Comparison of ENCODE assay signal across 27 cellular contexts in the genomic region with DNA sequence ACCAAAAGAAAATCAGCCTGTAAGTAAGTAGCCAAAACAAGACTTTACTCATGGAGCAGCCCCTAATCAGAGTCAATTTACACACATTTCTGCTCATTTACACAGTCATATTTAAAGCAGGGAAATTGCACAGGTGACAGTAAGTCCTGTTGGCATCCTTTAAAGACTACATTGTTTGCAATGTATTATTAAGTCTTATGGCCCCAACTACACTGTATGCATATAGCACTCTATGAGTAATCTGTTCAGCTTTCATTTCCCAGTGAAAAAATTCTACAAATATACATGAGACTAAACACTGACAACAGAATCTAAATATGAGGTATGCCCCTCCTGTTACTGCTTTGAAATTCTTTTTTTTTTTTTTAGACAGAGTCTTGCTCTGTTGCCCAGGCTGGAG.
"Had no signal": no experiment of that assay in that cellular context is flagged by ENCODE, and none has a peak within 500 bp of the region (broad histone marks: within the 10 kb centered on the region; RNA-seq: fewer than 3 reads in every experiment).

No MANE protein-coding gene starts in this region.

- H3K27me3 Mint-ChIP-seq: naive thymus-derived CD8-positive, alpha-beta T cell; progenitor cell of endocrine pancreas; stimulated activated naive B cell treated with anti-CD40 and anti-IgM and Interleukin-4, amounts not matched to agents 10 μg/mL and 1 μg/mL and 100 μg/mL, for 72 hours had no signal

- H3K4me3 ChIP-seq: left lung, lower lobe of right lung, ovary, right atrium auricular region, right lobe of liver, stomach, testis, thyroid gland, transverse colon, upper lobe of left lung, vagina had no signal

- H3K36me3 ChIP-seq: ovary had no signal

- H3K9me3 Mint-ChIP-seq: naive thymus-derived CD8-positive, alpha-beta T cell; nephron; neural crest cell; stimulated activated naive B cell treated with anti-CD40 and anti-IgM and Interleukin-4, amounts not matched to agents 10 μg/mL and 1 μg/mL and 100 μg/mL, for 72 hours had no signal

- H3K27ac ChIP-seq: left lung, lower lobe of right lung, ovary, right atrium auricular region, right lobe of liver, stomach, testis, thyroid gland, transverse colon, upper lobe of left lung, vagina had no signal

- H3K27me3 ChIP-seq: left lung, ovary, right atrium auricular region, right lobe of liver, stomach, testis, thyroid gland, transverse colon, upper lobe of left lung, vagina had no signal

- DNase-seq: hippocampal formation; kidney; left colon; left lung; lower lobe of right lung; mesenchymal stem cell; naive thymus-derived CD8-positive, alpha-beta T cell; nucleus accumbens; ovary; right lobe of liver; stimulated activated CD4-positive, alpha-beta T cell treated with anti-CD3 and anti-CD28 coated beads, Interleukin-12 subunit alpha, Interleukin-12 subunit beta, amount 100 ng/mL, for 4 hours; stimulated activated CD4-positive, alpha-beta T cell treated with anti-CD3 and anti-CD28 coated beads, Interleukin-15, amount 100 ng/mL, for 24 hours; stimulated activated CD4-positive, alpha-beta T cell treated with anti-CD3 and anti-CD28 coated beads, Interleukin-2, amount 100 ng/mL, for 24 hours; stimulated activated CD4-positive, alpha-beta T cell treated with anti-CD3 and anti-CD28 coated beads, Interleukin-4, amount 100 ng/mL, for 1 hour; stimulated activated naive B cell treated with anti-CD40 and anti-IgM and Interleukin-4, amounts not matched to agents 10 μg/mL and 1 μg/mL and 100 μg/mL, for 72 hours; stimulated activated naive CD8-positive, alpha-beta T cell treated with anti-CD3 and anti-CD28 coated beads, Interleukin-15, Interleukin-2, amounts not matched to agents 100 U/mL and 50 U/mL, for 24 hours; stomach; testis; thyroid gland; transverse colon; upper lobe of left lung had no signal

- H3K9me3 ChIP-seq: left lung, lower lobe of right lung, ovary, right atrium auricular region, right lobe of liver, stomach, testis, thyroid gland, transverse colon, upper lobe of left lung, vagina had no signal

- H3K4me1 Mint-ChIP-seq: neural crest cell had no signal

- FAIRE-seq: islet of Langerhans, kidney had no signal

- H3K27ac Mint-ChIP-seq: nephron; progenitor cell of endocrine pancreas; stimulated activated naive B cell treated with anti-CD40 and anti-IgM and Interleukin-4, amounts not matched to agents 10 μg/mL and 1 μg/mL and 100 μg/mL, for 72 hours had no signal

- ATAC-seq: left colon; left lung; lower lobe of right lung; naive thymus-derived CD8-positive, alpha-beta T cell; right lobe of liver; stimulated activated naive B cell treated with anti-CD40 and anti-IgM and Interleukin-4, amounts not matched to agents 10 μg/mL and 1 μg/mL and 100 μg/mL, for 72 hours; stimulated activated naive CD8-positive, alpha-beta T cell treated with anti-CD3 and anti-CD28 coated beads, Interleukin-15, Interleukin-2, amounts not matched to agents 100 U/mL and 50 U/mL, for 24 hours had no signal

- H3K4me3 Mint-ChIP-seq: naive thymus-derived CD8-positive, alpha-beta T cell; nephron; neural crest cell; stimulated activated naive B cell treated with anti-CD40 and anti-IgM and Interleukin-4, amounts not matched to agents 10 μg/mL and 1 μg/mL and 100 μg/mL, for 72 hours had no signal
